In genomic region chr11:105991888-105992287, GRCh38 we compare ENCODE assay signal across 1 cellular context.
TF ChIP-seq lines count a peak whose summit lies in the region.

No MANE protein-coding gene starts in this region.

TF ChIP-seq in GM23338, 12 proteins besides CTCF, POLR2A, EP300 and RAD21 (continued from another document):
- TF ChIP-seq, protein P1, sequence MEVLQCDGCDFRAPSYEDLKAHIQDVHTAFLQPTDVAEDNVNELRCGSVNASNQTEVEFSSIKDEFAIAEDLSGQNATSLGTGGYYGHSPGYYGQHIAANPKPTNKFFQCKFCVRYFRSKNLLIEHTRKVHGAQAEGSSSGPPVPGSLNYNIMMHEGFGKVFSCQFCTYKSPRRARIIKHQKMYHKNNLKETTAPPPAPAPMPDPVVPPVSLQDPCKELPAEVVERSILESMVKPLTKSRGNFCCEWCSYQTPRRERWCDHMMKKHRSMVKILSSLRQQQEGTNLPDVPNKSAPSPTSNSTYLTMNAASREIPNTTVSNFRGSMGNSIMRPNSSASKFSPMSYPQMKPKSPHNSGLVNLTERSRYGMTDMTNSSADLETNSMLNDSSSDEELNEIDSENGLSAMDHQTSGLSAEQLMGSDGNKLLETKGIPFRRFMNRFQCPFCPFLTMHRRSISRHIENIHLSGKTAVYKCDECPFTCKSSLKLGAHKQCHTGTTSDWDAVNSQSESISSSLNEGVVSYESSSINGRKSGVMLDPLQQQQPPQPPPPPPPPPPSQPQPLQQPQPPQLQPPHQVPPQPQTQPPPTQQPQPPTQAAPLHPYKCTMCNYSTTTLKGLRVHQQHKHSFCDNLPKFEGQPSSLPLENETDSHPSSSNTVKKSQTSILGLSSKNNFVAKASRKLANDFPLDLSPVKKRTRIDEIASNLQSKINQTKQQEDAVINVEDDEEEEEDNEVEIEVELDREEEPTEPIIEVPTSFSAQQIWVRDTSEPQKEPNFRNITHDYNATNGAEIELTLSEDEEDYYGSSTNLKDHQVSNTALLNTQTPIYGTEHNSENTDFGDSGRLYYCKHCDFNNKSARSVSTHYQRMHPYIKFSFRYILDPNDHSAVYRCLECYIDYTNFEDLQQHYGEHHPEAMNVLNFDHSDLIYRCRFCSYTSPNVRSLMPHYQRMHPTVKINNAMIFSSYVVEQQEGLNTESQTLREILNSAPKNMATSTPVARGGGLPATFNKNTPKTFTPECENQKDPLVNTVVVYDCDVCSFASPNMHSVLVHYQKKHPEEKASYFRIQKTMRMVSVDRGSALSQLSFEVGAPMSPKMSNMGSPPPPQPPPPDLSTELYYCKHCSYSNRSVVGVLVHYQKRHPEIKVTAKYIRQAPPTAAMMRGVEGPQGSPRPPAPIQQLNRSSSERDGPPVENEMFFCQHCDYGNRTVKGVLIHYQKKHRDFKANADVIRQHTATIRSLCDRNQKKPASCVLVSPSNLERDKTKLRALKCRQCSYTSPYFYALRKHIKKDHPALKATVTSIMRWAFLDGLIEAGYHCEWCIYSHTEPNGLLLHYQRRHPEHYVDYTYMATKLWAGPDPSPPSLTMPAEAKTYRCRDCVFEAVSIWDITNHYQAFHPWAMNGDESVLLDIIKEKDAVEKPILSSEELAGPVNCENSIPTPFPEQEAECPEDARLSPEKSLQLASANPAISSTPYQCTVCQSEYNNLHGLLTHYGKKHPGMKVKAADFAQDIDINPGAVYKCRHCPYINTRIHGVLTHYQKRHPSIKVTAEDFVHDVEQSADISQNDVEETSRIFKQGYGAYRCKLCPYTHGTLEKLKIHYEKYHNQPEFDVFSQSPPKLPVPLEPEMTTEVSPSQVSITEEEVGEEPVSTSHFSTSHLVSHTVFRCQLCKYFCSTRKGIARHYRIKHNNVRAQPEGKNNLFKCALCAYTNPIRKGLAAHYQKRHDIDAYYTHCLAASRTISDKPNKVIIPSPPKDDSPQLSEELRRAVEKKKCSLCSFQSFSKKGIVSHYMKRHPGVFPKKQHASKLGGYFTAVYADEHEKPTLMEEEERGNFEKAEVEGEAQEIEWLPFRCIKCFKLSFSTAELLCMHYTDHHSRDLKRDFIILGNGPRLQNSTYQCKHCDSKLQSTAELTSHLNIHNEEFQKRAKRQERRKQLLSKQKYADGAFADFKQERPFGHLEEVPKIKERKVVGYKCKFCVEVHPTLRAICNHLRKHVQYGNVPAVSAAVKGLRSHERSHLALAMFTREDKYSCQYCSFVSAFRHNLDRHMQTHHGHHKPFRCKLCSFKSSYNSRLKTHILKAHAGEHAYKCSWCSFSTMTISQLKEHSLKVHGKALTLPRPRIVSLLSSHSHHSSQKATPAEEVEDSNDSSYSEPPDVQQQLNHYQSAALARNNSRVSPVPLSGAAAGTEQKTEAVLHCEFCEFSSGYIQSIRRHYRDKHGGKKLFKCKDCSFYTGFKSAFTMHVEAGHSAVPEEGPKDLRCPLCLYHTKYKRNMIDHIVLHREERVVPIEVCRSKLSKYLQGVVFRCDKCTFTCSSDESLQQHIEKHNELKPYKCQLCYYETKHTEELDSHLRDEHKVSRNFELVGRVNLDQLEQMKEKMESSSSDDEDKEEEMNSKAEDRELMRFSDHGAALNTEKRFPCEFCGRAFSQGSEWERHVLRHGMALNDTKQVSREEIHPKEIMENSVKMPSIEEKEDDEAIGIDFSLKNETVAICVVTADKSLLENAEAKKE (CRISPR knock-in tag; IDR thresholded peaks at IDR 0.05) = no peak
- TF ChIP-seq ZNF331 (CRISPR knock-in tag; IDR thresholded peaks at IDR 0.05; ENCODE audit: low read depth) (no peak), NANOG (IDR thresholded peaks at IDR 0.05; ENCODE audit: borderline replicate concordance) (no peak), EZH2phosphoT487 (IDR thresholded peaks at IDR 0.05; ENCODE audit: unreplicated experiment) (no peak), STAT1 (IDR thresholded peaks at IDR 0.05; ENCODE audit: unreplicated experiment) (no peak), POLR2AphosphoS5 (IDR thresholded peaks at IDR 0.05; ENCODE audit: low read depth) (no peak), ETS1 (IDR thresholded peaks at IDR 0.05) (no peak), ZNF114 (CRISPR knock-in tag; IDR thresholded peaks at IDR 0.05) (no peak)
- TF ChIP-seq, protein P2, sequence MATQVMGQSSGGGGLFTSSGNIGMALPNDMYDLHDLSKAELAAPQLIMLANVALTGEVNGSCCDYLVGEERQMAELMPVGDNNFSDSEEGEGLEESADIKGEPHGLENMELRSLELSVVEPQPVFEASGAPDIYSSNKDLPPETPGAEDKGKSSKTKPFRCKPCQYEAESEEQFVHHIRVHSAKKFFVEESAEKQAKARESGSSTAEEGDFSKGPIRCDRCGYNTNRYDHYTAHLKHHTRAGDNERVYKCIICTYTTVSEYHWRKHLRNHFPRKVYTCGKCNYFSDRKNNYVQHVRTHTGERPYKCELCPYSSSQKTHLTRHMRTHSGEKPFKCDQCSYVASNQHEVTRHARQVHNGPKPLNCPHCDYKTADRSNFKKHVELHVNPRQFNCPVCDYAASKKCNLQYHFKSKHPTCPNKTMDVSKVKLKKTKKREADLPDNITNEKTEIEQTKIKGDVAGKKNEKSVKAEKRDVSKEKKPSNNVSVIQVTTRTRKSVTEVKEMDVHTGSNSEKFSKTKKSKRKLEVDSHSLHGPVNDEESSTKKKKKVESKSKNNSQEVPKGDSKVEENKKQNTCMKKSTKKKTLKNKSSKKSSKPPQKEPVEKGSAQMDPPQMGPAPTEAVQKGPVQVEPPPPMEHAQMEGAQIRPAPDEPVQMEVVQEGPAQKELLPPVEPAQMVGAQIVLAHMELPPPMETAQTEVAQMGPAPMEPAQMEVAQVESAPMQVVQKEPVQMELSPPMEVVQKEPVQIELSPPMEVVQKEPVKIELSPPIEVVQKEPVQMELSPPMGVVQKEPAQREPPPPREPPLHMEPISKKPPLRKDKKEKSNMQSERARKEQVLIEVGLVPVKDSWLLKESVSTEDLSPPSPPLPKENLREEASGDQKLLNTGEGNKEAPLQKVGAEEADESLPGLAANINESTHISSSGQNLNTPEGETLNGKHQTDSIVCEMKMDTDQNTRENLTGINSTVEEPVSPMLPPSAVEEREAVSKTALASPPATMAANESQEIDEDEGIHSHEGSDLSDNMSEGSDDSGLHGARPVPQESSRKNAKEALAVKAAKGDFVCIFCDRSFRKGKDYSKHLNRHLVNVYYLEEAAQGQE (IDR thresholded peaks at IDR 0.05; ENCODE audit: unreplicated experiment) = no peak
